9 cellular contexts compared by ENCODE assay signal in genomic region chr3:57079221-57079831, GRCh38. TPM values are rescaled to one million over a fixed set of nuclear protein-coding genes. Genes with fewer than 3 reads are reported as not detected.
DNase-seq lines count a peak whose midpoint lies in the region; ATAC-seq, FAIRE-seq and TF ChIP-seq lines count a peak whose summit lies in the region.
"Had no signal": no experiment of that assay in that cellular context is flagged by ENCODE, and none has a peak within 500 bp of the region (broad histone marks: within the 10 kb centered on the region; RNA-seq: fewer than 3 reads in every experiment).

No MANE protein-coding gene starts in this region.

- no peaks in the 10 kb centered on the region for H3K79me2 ChIP-seq in keratinocyte (ENCODE audit: control insufficient read depth, insufficient read depth, low read length)

- H3K4me1 ChIP-seq in keratinocyte (ENCODE audit: control insufficient read depth, extremely low read depth, insufficient read depth, low read length) (peaks cover 13% of the 10 kb centered on the region), spleen (peaks cover 3 to 22% (median 18%) of the 10 kb centered on the region in 6 donors)

- peak overlapping the region; percentile 53 for H3K4me3 ChIP-seq in NB4 (ENCODE audit: low read depth, low read length)
- H3K4me3 ChIP-seq in astrocyte of the spinal cord (ENCODE audit: low read depth, low read length) = peak overlapping the region; percentile 75
- peak overlapping the region; percentile 67 to 80 (median 80) for H3K4me3 ChIP-seq in keratinocyte (ENCODE audit: control insufficient read depth in 2 of 3, extremely low read depth in 1 of 3, insufficient read depth in 2 of 3, low read depth in 1 of 3, low read length in 3 of 3)
- peak overlapping the region; percentile 45 to 74 (median 58) for H3K4me3 ChIP-seq in spleen

- no peak for FAIRE-seq in keratinocyte (lab: Jason Lieb, UNC)

- dilution Hi-C loops in keratinocyte (cut with MboI; ENCODE audit: extremely low pct_ligation_motif_present, low sequenced_read_pairs) = loop anchor here (25.0 kb wide), 1 partner anchor 92 kb away; no protein-coding TSS in a partner anchor

- H3K27me3 ChIP-seq in keratinocyte (ENCODE audit: control insufficient read depth, extremely low read depth, insufficient read depth, low read length) (no peaks in the 10 kb centered on the region), spleen (replicated peaks in 1 of 7) (peaks cover 0 to 59% (median 35%) of the 10 kb centered on the region in 7 donors)

- peak overlapping the region; percentile 95 for H3K4me2 ChIP-seq in keratinocyte (ENCODE audit: control insufficient read depth, extremely low read depth, insufficient read depth, low read depth, low read length)

- peak; percentile 77 for DNase-seq in DMS 273 (lab: John Stamatoyannopoulos, UW; ENCODE audit: unreplicated experiment)
- DNase-seq in DMS 273 treated with DMSO at 0.1 percent for 48 hours (lab: John Stamatoyannopoulos, UW) = no peak
- DNase-seq in NB4 (ENCODE audit: low read depth) = peak; percentile 40
- no peak for DNase-seq in astrocyte of the spinal cord (ENCODE audit: low read depth, low spot score)
- no peak for DNase-seq in keratinocyte (ENCODE audit: low read depth, low spot score)
- DNase-seq in spleen = peak; percentile 77
- DNase-seq in mucosa of gallbladder (ENCODE audit: low spot score) = no peak

- H3K9me3 ChIP-seq in keratinocyte (ENCODE audit: control insufficient read depth, low read depth, low read length) = no peaks in the 10 kb centered on the region
- no peaks in the 10 kb centered on the region for H3K9me3 ChIP-seq in spleen

- in situ Hi-C loops in astrocyte of the spinal cord (cut with HindIII; ENCODE audit: low sequenced_read_pairs) = loop anchor here (25.0 kb wide), 1 partner anchor 92 kb away; no protein-coding TSS in a partner anchor

- H3K27ac ChIP-seq in keratinocyte (ENCODE audit: control insufficient read depth, insufficient read depth, low read length) (peak overlapping the region; percentile 40), spleen (no peak overlapping the region)
- H3K27ac ChIP-seq: 22Rv1 had no signal

- no peaks in the 10 kb centered on the region for H3K9me1 ChIP-seq in keratinocyte (ENCODE audit: control insufficient read depth, extremely low read depth, insufficient read depth, low read length)

- H3K9ac ChIP-seq in keratinocyte (ENCODE audit: control insufficient read depth, extremely low read depth, insufficient read depth, low read length) = peak overlapping the region; percentile 78

- H2AFZ ChIP-seq in keratinocyte (ENCODE audit: control insufficient read depth, low read length) = peak overlapping the region; percentile 95

- TF ChIP-seq POLR2A in NB4 (IDR thresholded peaks at IDR 0.05; ENCODE audit: extremely low read depth, insufficient read length) = no peak
- TF ChIP-seq POLR2A in spleen (IDR thresholded peaks at IDR 0.05) = no peak

- H3K36me3 ChIP-seq in keratinocyte (ENCODE audit: control insufficient read depth in 2 of 2, extremely low read depth in 1 of 2, insufficient read depth in 2 of 2, low read length in 2 of 2) = peaks cover 0 to 2% of the 10 kb centered on the region in 2 experiments
- no peaks in the 10 kb centered on the region for H3K36me3 ChIP-seq in spleen

- ATAC-seq in HG02840 (IDR thresholded peaks at IDR 0.05; ENCODE audit: low FRiP score, unreplicated experiment) = no peak

- TF ChIP-seq CTCF in NB4 (IDR thresholded peaks at IDR 0.05; ENCODE audit: low read depth, low read length) = no peak
- TF ChIP-seq CTCF in astrocyte of the spinal cord (IDR thresholded peaks at IDR 0.05; ENCODE audit: low read depth, low read length) = no peak
- no peak for TF ChIP-seq CTCF in keratinocyte (optimal IDR thresholded peaks at IDR 0.05 in 1 of 3, IDR thresholded peaks at IDR 0.05 in 1 of 3, conservative IDR thresholded peaks at IDR 0.05 in 1 of 3; ENCODE audit: extremely low read depth in 1 of 3, insufficient read depth in 2 of 3, low read length in 3 of 3)
- TF ChIP-seq CTCF in spleen (IDR thresholded peaks at IDR 0.05 in 8 of 11, conservative IDR thresholded peaks at IDR 0.05 in 3 of 11) = no peak

- H4K20me1 ChIP-seq in keratinocyte (ENCODE audit: control insufficient read depth, extremely low read depth, insufficient read depth, low read length) = no peaks in the 10 kb centered on the region

- 6 to 20% (median 12%) methylated on average over 25 to 59 of the region's 59 CpGs for WGBS in spleen, 5 donors

- intact Hi-C loops in spleen (cut with DNase I; ENCODE audit: low total_unique reads) = no loop called here

RNA-seq across cellular contexts. Expression of gene SPATA12, which starts 18.9 kb away (rescaled TPM):
- polyA plus RNA-seq in keratinocyte = 0.08 to 0.09 TPM (median 0.08 TPM) in 3 replicates
- polyA plus RNA-seq in keratinocyte (2011; ENCODE audit: low read depth) = not detected
- 0.11 TPM in 1 of 2 replicates, not detected in the other for polyA plus RNA-seq in keratinocyte (2011; cell fraction: cytosol; rRNA removed)
- polyA plus RNA-seq in keratinocyte (2011; cell fraction: nucleus; rRNA removed) = 0.13 and 0.16 TPM in 2 replicates
- 0.05 and 0.17 TPM in 2 replicates for polyA plus RNA-seq in keratinocyte (2012; ENCODE audit: low replicate concordance)
- 0.06 TPM in 1 of 3 replicates, not detected in the others for polyA minus RNA-seq in keratinocyte
- polyA minus RNA-seq in keratinocyte (2011; cell fraction: cytosol; rRNA and poly(A)+ RNA removed) = not detected
- not detected in 2 replicates for polyA minus RNA-seq in keratinocyte (2011; cell fraction: nucleus; rRNA and poly(A)+ RNA removed)
- total RNA-seq in spleen = under 1 TPM in 2 of 7 donors, not detected in 5; 0.17 to 0.34 TPM
- polyA plus RNA-seq in spleen = under 1 TPM; 0.13 to 0.16 (median 0.15) TPM
- 0.43 TPM for total RNA-seq in mucosa of gallbladder

Comparison
In these comparisons a context has a peak if more than half of its experiments do, and no peak if none do; other contexts are left out.
1. DNase-seq: peak in DMS 273 (single experiment), NB4 (single experiment) and spleen (single experiment); none in DMS 273 treated with DMSO at 0.1 percent for 48 hours (single experiment), astrocyte of the spinal cord (single experiment), keratinocyte (single experiment) and mucosa of gallbladder (single experiment).
2. Peak in every context shown above with its lines, with median percentiles within 50 percentile points of each other: H3K4me3 ChIP-seq.